Comparison of ENCODE assay signal across 8 cellular contexts in genomic region chr12:27015730-27016076, GRCh38. TPM values are rescaled to one million over a fixed set of nuclear protein-coding genes. Genes with fewer than 3 reads are reported as not detected.
A peak's percentile ranks its signal among the peaks of the same experiment; 100 is the strongest.
DNase-seq lines count a peak whose midpoint lies in the region; ATAC-seq lines count a peak whose summit lies in the region.

No MANE protein-coding gene starts in this region.

- no peaks in the 10 kb centered on the region for H3K9me3 Mint-ChIP-seq in activated CD4-positive, alpha-beta T cell treated with anti-CD3 and anti-CD28 coated beads, Interleukin-2, amount 10 ng/mL, durations not matched to agents 7 days and 5 days
- no peaks in the 10 kb centered on the region for H3K9me3 Mint-ChIP-seq in activated T-helper 1 cell treated with anti-CD3 and anti-CD28 coated beads, Interleukin-12 subunit alpha, Interleukin-12 subunit beta, Interleukin-2, Interleukin-4 antibody, amounts not matched to agents 30 ng/mL and 10 ng/mL and 1 ng/mL, durations not matched to agents 14 hours and 24 hours and 36 hours

- H3K36me3 Mint-ChIP-seq in activated CD4-positive, alpha-beta T cell treated with anti-CD3 and anti-CD28 coated beads, Interleukin-2, amount 10 ng/mL, durations not matched to agents 7 days and 5 days (ENCODE audit: low read depth): peaks cover 9% of the 10 kb centered on the region
- H3K36me3 Mint-ChIP-seq in activated T-helper 1 cell treated with anti-CD3 and anti-CD28 coated beads, Interleukin-12 subunit alpha, Interleukin-12 subunit beta, Interleukin-2, Interleukin-4 antibody, amounts not matched to agents 30 ng/mL and 10 ng/mL and 1 ng/mL, durations not matched to agents 14 hours and 24 hours and 36 hours (ENCODE audit: low read depth): peaks cover 4% of the 10 kb centered on the region

- no peak for DNase-seq in activated CD4-positive, alpha-beta T cell treated with anti-CD3 and anti-CD28 coated beads, Interleukin-2, amount 10 ng/mL, durations not matched to agents 7 days and 5 days
- no peak for DNase-seq in activated CD4-positive, alpha-beta T cell treated with anti-CD3 and anti-CD28 coated beads for 1 hour
- DNase-seq in NCI-H146 treated with DMSO at 0.1 percent for 48 hours (lab: John Stamatoyannopoulos, UW; ENCODE audit: unreplicated experiment): peak; percentile 48
- DNase-seq in activated T-helper 1 cell treated with anti-CD3 and anti-CD28 coated beads, Interleukin-12 subunit alpha, Interleukin-12 subunit beta, Interleukin-2, Interleukin-4 antibody, amounts not matched to agents 30 ng/mL and 10 ng/mL and 1 ng/mL, durations not matched to agents 14 hours and 24 hours and 36 hours (ENCODE audit: low spot score): no peak
- no peak for DNase-seq in left colon
- no peak for DNase-seq in effector CD4-positive, alpha-beta T cell
- no peak for DNase-seq in stimulated activated CD4-positive, alpha-beta T cell treated with anti-CD3 and anti-CD28 coated beads, Interleukin-15, amount 100 ng/mL, for 24 hours

- POLR2A ChIA-PET in activated CD4-positive, alpha-beta T cell treated with anti-CD3 and anti-CD28 coated beads, Interleukin-2, amount 10 ng/mL, durations not matched to agents 7 days and 5 days (lab: Charles Lee): no interaction called here

- H3K4me1 Mint-ChIP-seq in activated CD4-positive, alpha-beta T cell treated with anti-CD3 and anti-CD28 coated beads, Interleukin-2, amount 10 ng/mL, durations not matched to agents 7 days and 5 days: peaks cover 45% of the 10 kb centered on the region
- peaks cover 52% of the 10 kb centered on the region for H3K4me1 Mint-ChIP-seq in activated T-helper 1 cell treated with anti-CD3 and anti-CD28 coated beads, Interleukin-12 subunit alpha, Interleukin-12 subunit beta, Interleukin-2, Interleukin-4 antibody, amounts not matched to agents 30 ng/mL and 10 ng/mL and 1 ng/mL, durations not matched to agents 14 hours and 24 hours and 36 hours (ENCODE audit: low read depth)

- H3K27me3 Mint-ChIP-seq in activated CD4-positive, alpha-beta T cell treated with anti-CD3 and anti-CD28 coated beads, Interleukin-2, amount 10 ng/mL, durations not matched to agents 7 days and 5 days: peaks cover 5% of the 10 kb centered on the region
- H3K27me3 Mint-ChIP-seq in activated T-helper 1 cell treated with anti-CD3 and anti-CD28 coated beads, Interleukin-12 subunit alpha, Interleukin-12 subunit beta, Interleukin-2, Interleukin-4 antibody, amounts not matched to agents 30 ng/mL and 10 ng/mL and 1 ng/mL, durations not matched to agents 14 hours and 24 hours and 36 hours (ENCODE audit: insufficient read depth): peaks cover 3% of the 10 kb centered on the region

- H3K27ac Mint-ChIP-seq in activated CD4-positive, alpha-beta T cell treated with anti-CD3 and anti-CD28 coated beads, Interleukin-2, amount 10 ng/mL, durations not matched to agents 7 days and 5 days: peak overlapping the region; percentile 98
- peak overlapping the region; percentile 90 for H3K27ac Mint-ChIP-seq in activated T-helper 1 cell treated with anti-CD3 and anti-CD28 coated beads, Interleukin-12 subunit alpha, Interleukin-12 subunit beta, Interleukin-2, Interleukin-4 antibody, amounts not matched to agents 30 ng/mL and 10 ng/mL and 1 ng/mL, durations not matched to agents 14 hours and 24 hours and 36 hours

- intact Hi-C loops in activated T-helper 1 cell treated with anti-CD3 and anti-CD28 coated beads, Interleukin-12 subunit alpha, Interleukin-12 subunit beta, Interleukin-2, Interleukin-4 antibody, amounts not matched to agents 30 ng/mL and 10 ng/mL and 1 ng/mL, durations not matched to agents 14 hours and 24 hours and 36 hours (cut with micrococcal nuclease): loop anchor here (1.0 to 10.0 kb wide), 6 partner anchors 108 to 1963 kb away; a partner anchor contains a TSS
- intact Hi-C loops in left colon (cut with DNase I, micrococcal nuclease): loop anchor here in 1 of 2 donors (10.0 kb wide), 1 partner anchor 289 kb away; no protein-coding TSS in a partner anchor

- CTCF ChIA-PET in activated CD4-positive, alpha-beta T cell treated with anti-CD3 and anti-CD28 coated beads, Interleukin-2, amount 10 ng/mL, durations not matched to agents 7 days and 5 days (lab: Charles Lee): interaction anchor here (0.6 to 4.4 kb wide), 16 partner anchors 10 to 1429 kb away, joined by 3 to 31 read pairs (median 4); partner anchors contain the start of gene ITPR2

- peak overlapping the region; percentile 30 for H3K4me3 Mint-ChIP-seq in activated CD4-positive, alpha-beta T cell treated with anti-CD3 and anti-CD28 coated beads, Interleukin-2, amount 10 ng/mL, durations not matched to agents 7 days and 5 days
- H3K4me3 Mint-ChIP-seq in activated T-helper 1 cell treated with anti-CD3 and anti-CD28 coated beads, Interleukin-12 subunit alpha, Interleukin-12 subunit beta, Interleukin-2, Interleukin-4 antibody, amounts not matched to agents 30 ng/mL and 10 ng/mL and 1 ng/mL, durations not matched to agents 14 hours and 24 hours and 36 hours: no peak overlapping the region

- peak; percentile 7 for ATAC-seq in left colon
- no peak for ATAC-seq in HG03039 (IDR thresholded peaks at IDR 0.05; ENCODE audit: unreplicated experiment)

RNA-seq across cellular contexts. Expression of gene TM7SF3, which starts 1.5 kb away (rescaled TPM):
- total RNA-seq in activated CD4-positive, alpha-beta T cell treated with anti-CD3 and anti-CD28 coated beads, Interleukin-2, amount 10 ng/mL, durations not matched to agents 7 days and 5 days: 10 to 100 TPM; 46.1 to 58.8 TPM
- 43.5 and 47.0 TPM in 2 replicates for total RNA-seq in activated T-helper 1 cell treated with anti-CD3 and anti-CD28 coated beads, Interleukin-12 subunit alpha, Interleukin-12 subunit beta, Interleukin-2, Interleukin-4 antibody, amounts not matched to agents 30 ng/mL and 10 ng/mL and 1 ng/mL, durations not matched to agents 14 hours and 24 hours and 36 hours
- 10 to 100 TPM; 45.2 to 48.3 TPM for total RNA-seq in left colon

RNA-seq across cellular contexts. Expression of gene MED21, which starts 6.7 kb away (rescaled TPM):
- 10 to 100 TPM; 36.7 to 48.2 TPM for total RNA-seq in activated CD4-positive, alpha-beta T cell treated with anti-CD3 and anti-CD28 coated beads, Interleukin-2, amount 10 ng/mL, durations not matched to agents 7 days and 5 days
- total RNA-seq in activated T-helper 1 cell treated with anti-CD3 and anti-CD28 coated beads, Interleukin-12 subunit alpha, Interleukin-12 subunit beta, Interleukin-2, Interleukin-4 antibody, amounts not matched to agents 30 ng/mL and 10 ng/mL and 1 ng/mL, durations not matched to agents 14 hours and 24 hours and 36 hours: 28.9 and 34.1 TPM in 2 replicates
- 10 to 100 TPM; 34.0 to 41.5 TPM for total RNA-seq in left colon
